Comparison of ENCODE assay signal across 1 cellular context in the genomic region with DNA sequence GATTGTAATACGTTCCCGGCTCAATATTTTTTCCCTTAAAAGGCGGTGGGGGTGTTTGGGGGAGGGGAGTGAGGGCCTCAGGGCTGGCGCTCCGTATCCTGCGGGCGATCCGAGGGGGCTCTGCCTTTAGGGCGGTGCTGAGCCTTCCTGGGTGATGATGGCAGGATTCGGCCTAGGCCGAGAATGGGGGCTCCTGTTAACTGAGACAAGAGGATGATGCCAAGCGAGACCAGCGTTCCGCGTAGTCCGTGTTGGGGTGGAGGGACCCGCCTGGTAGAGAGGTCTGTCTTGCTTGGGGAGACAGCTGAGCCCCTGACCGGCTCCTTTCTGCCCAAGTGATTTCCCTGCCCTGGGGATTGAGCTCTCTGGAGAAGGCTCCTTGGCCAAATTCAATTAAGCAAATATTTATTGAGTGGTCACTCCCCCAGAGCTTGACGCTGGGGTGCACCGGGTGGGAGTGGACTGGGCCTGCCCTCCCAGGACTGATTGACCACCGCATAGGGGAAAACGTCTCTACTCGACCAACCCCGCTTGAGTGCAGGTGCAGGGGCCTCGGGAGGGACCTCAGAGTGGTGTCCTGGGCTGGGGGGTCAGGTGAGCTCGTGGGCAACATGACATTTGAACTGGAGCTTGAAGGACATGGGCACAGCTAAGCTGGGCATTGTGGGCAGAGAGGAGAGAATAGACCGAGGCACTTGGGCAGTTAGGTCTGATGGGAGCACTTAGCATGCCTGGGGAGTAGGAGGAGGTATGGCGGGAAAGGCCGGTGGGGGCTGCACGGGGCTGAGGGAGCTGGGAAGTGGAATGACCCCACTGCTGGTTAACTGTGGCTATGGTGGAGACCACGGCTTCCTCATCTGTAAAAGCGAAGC.
TF ChIP-seq lines count a peak whose summit lies in the region.

No MANE protein-coding gene starts in this region.

TF ChIP-seq in K562, 482 proteins besides CTCF, POLR2A, EP300 and RAD21 (continues in another document):
- TF ChIP-seq, protein P1, sequence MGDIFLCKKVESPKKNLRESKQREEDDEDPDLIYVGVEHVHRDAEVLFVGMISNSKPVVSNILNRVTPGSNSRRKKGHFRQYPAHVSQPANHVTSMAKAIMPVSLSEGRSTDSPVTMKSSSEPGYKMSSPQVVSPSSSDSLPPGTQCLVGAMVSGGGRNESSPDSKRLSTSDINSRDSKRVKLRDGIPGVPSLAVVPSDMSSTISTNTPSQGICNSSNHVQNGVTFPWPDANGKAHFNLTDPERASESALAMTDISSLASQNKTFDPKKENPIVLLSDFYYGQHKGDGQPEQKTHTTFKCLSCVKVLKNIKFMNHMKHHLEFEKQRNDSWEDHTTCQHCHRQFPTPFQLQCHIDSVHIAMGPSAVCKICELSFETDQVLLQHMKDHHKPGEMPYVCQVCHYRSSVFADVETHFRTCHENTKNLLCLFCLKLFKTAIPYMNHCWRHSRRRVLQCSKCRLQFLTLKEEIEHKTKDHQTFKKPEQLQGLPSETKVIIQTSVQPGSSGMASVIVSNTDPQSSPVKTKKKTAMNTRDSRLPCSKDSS (IDR thresholded peaks at IDR 0.05; ENCODE audit: low read depth, partially characterized antibody): no peak
- TF ChIP-seq SAFB2 (IDR thresholded peaks at IDR 0.05; ENCODE audit: borderline replicate concordance, low read depth, low read length, severe bottlenecking) (no peak), CHD2 (IDR thresholded peaks at IDR 0.05; ENCODE audit: low read depth, low read length) (peak; percentile 7; the same call in 1 of the 2 replicates), SMAD1 (IDR thresholded peaks at IDR 0.05; ENCODE audit: low read depth, low read length, partially characterized antibody) (no peak), NBN (IDR thresholded peaks at IDR 0.05; ENCODE audit: low read depth) (no peak), ZNF311 (CRISPR knock-in tag; IDR thresholded peaks at IDR 0.05) (no peak), TBL1XR1 (IDR thresholded peaks at IDR 0.05; ENCODE audit: low read length in 2 of 2) (peak in 1 of 2 experiments; percentile 13; a peak in 1 of 4 replicates), PML (IDR thresholded peaks at IDR 0.05; ENCODE audit: low read length) (no peak), ZNF197 (CRISPR knock-in tag; IDR thresholded peaks at IDR 0.05; ENCODE audit: low read depth) (no peak), ZNF12 (CRISPR knock-in tag; IDR thresholded peaks at IDR 0.05) (no peak), KHSRP (IDR thresholded peaks at IDR 0.05) (no peak), HMG20B (CRISPR knock-in tag; IDR thresholded peaks at IDR 0.05) (no peak), BDP1 (IDR thresholded peaks at IDR 0.05; ENCODE audit: insufficient read depth, insufficient read length) (no peak), NCOA4 (IDR thresholded peaks at IDR 0.05; ENCODE audit: partially characterized antibody) (no peak), NUFIP1 (IDR thresholded peaks at IDR 0.05; ENCODE audit: partially characterized antibody) (no peak), ZSCAN29 (IDR thresholded peaks at IDR 0.05) (no peak), PHB (CRISPR knock-in tag; IDR thresholded peaks at IDR 0.05) (no peak), CHD1 (IDR thresholded peaks at IDR 0.05; ENCODE audit: low read length) (no peak), HDAC3 (IDR thresholded peaks at IDR 0.05; ENCODE audit: borderline replicate concordance, partially characterized antibody) (no peak), MTA2 (IDR thresholded peaks at IDR 0.05; ENCODE audit: low read depth) (no peak)
- TF ChIP-seq, protein P2, sequence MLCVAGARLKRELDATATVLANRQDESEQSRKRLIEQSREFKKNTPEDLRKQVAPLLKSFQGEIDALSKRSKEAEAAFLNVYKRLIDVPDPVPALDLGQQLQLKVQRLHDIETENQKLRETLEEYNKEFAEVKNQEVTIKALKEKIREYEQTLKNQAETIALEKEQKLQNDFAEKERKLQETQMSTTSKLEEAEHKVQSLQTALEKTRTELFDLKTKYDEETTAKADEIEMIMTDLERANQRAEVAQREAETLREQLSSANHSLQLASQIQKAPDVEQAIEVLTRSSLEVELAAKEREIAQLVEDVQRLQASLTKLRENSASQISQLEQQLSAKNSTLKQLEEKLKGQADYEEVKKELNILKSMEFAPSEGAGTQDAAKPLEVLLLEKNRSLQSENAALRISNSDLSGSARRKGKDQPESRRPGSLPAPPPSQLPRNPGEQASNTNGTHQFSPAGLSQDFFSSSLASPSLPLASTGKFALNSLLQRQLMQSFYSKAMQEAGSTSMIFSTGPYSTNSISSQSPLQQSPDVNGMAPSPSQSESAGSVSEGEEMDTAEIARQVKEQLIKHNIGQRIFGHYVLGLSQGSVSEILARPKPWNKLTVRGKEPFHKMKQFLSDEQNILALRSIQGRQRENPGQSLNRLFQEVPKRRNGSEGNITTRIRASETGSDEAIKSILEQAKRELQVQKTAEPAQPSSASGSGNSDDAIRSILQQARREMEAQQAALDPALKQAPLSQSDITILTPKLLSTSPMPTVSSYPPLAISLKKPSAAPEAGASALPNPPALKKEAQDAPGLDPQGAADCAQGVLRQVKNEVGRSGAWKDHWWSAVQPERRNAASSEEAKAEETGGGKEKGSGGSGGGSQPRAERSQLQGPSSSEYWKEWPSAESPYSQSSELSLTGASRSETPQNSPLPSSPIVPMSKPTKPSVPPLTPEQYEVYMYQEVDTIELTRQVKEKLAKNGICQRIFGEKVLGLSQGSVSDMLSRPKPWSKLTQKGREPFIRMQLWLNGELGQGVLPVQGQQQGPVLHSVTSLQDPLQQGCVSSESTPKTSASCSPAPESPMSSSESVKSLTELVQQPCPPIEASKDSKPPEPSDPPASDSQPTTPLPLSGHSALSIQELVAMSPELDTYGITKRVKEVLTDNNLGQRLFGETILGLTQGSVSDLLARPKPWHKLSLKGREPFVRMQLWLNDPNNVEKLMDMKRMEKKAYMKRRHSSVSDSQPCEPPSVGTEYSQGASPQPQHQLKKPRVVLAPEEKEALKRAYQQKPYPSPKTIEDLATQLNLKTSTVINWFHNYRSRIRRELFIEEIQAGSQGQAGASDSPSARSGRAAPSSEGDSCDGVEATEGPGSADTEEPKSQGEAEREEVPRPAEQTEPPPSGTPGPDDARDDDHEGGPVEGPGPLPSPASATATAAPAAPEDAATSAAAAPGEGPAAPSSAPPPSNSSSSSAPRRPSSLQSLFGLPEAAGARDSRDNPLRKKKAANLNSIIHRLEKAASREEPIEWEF (CRISPR knock-in tag; IDR thresholded peaks at IDR 0.05): no peak
- TF ChIP-seq, protein P3, sequence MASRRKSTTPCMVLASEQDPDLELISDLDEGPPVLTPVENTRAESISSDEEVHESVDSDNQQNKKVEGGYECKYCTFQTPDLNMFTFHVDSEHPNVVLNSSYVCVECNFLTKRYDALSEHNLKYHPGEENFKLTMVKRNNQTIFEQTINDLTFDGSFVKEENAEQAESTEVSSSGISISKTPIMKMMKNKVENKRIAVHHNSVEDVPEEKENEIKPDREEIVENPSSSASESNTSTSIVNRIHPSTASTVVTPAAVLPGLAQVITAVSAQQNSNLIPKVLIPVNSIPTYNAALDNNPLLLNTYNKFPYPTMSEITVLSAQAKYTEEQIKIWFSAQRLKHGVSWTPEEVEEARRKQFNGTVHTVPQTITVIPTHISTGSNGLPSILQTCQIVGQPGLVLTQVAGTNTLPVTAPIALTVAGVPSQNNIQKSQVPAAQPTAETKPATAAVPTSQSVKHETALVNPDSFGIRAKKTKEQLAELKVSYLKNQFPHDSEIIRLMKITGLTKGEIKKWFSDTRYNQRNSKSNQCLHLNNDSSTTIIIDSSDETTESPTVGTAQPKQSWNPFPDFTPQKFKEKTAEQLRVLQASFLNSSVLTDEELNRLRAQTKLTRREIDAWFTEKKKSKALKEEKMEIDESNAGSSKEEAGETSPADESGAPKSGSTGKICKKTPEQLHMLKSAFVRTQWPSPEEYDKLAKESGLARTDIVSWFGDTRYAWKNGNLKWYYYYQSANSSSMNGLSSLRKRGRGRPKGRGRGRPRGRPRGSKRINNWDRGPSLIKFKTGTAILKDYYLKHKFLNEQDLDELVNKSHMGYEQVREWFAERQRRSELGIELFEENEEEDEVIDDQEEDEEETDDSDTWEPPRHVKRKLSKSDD (conservative IDR thresholded peaks at IDR 0.05; ENCODE audit: low read length): no peak
- TF ChIP-seq, protein P4, sequence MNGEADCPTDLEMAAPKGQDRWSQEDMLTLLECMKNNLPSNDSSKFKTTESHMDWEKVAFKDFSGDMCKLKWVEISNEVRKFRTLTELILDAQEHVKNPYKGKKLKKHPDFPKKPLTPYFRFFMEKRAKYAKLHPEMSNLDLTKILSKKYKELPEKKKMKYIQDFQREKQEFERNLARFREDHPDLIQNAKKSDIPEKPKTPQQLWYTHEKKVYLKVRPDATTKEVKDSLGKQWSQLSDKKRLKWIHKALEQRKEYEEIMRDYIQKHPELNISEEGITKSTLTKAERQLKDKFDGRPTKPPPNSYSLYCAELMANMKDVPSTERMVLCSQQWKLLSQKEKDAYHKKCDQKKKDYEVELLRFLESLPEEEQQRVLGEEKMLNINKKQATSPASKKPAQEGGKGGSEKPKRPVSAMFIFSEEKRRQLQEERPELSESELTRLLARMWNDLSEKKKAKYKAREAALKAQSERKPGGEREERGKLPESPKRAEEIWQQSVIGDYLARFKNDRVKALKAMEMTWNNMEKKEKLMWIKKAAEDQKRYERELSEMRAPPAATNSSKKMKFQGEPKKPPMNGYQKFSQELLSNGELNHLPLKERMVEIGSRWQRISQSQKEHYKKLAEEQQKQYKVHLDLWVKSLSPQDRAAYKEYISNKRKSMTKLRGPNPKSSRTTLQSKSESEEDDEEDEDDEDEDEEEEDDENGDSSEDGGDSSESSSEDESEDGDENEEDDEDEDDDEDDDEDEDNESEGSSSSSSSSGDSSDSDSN (IDR thresholded peaks at IDR 0.05; ENCODE audit: borderline replicate concordance in 1 of 2, low read depth in 2 of 2, low read length in 2 of 2): no peak
- TF ChIP-seq, protein P5, sequence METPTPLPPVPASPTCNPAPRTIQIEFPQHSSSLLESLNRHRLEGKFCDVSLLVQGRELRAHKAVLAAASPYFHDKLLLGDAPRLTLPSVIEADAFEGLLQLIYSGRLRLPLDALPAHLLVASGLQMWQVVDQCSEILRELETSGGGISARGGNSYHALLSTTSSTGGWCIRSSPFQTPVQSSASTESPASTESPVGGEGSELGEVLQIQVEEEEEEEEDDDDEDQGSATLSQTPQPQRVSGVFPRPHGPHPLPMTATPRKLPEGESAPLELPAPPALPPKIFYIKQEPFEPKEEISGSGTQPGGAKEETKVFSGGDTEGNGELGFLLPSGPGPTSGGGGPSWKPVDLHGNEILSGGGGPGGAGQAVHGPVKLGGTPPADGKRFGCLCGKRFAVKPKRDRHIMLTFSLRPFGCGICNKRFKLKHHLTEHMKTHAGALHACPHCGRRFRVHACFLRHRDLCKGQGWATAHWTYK (CRISPR knock-in tag; IDR thresholded peaks at IDR 0.05): no peak
- TF ChIP-seq, protein P6, sequence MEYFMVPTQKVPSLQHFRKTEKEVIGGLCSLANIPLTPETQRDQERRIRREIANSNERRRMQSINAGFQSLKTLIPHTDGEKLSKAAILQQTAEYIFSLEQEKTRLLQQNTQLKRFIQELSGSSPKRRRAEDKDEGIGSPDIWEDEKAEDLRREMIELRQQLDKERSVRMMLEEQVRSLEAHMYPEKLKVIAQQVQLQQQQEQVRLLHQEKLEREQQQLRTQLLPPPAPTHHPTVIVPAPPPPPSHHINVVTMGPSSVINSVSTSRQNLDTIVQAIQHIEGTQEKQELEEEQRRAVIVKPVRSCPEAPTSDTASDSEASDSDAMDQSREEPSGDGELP (CRISPR knock-in tag; IDR thresholded peaks at IDR 0.05; ENCODE audit: borderline replicate concordance): no peak
- TF ChIP-seq, protein P7, sequence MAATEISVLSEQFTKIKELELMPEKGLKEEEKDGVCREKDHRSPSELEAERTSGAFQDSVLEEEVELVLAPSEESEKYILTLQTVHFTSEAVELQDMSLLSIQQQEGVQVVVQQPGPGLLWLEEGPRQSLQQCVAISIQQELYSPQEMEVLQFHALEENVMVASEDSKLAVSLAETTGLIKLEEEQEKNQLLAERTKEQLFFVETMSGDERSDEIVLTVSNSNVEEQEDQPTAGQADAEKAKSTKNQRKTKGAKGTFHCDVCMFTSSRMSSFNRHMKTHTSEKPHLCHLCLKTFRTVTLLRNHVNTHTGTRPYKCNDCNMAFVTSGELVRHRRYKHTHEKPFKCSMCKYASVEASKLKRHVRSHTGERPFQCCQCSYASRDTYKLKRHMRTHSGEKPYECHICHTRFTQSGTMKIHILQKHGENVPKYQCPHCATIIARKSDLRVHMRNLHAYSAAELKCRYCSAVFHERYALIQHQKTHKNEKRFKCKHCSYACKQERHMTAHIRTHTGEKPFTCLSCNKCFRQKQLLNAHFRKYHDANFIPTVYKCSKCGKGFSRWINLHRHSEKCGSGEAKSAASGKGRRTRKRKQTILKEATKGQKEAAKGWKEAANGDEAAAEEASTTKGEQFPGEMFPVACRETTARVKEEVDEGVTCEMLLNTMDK (IDR thresholded peaks at IDR 0.05; ENCODE audit: borderline replicate concordance, insufficient read depth, low read depth, low read length, poor library complexity, severe bottlenecking): no peak
- TF ChIP-seq, protein P8, sequence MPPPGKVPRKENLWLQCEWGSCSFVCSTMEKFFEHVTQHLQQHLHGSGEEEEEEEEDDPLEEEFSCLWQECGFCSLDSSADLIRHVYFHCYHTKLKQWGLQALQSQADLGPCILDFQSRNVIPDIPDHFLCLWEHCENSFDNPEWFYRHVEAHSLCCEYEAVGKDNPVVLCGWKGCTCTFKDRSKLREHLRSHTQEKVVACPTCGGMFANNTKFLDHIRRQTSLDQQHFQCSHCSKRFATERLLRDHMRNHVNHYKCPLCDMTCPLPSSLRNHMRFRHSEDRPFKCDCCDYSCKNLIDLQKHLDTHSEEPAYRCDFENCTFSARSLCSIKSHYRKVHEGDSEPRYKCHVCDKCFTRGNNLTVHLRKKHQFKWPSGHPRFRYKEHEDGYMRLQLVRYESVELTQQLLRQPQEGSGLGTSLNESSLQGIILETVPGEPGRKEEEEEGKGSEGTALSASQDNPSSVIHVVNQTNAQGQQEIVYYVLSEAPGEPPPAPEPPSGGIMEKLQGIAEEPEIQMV (tag; conservative IDR thresholded peaks at IDR 0.05; ENCODE audit: low read depth): no peak
